8 cellular contexts compared by ENCODE assay signal in the genomic region with DNA sequence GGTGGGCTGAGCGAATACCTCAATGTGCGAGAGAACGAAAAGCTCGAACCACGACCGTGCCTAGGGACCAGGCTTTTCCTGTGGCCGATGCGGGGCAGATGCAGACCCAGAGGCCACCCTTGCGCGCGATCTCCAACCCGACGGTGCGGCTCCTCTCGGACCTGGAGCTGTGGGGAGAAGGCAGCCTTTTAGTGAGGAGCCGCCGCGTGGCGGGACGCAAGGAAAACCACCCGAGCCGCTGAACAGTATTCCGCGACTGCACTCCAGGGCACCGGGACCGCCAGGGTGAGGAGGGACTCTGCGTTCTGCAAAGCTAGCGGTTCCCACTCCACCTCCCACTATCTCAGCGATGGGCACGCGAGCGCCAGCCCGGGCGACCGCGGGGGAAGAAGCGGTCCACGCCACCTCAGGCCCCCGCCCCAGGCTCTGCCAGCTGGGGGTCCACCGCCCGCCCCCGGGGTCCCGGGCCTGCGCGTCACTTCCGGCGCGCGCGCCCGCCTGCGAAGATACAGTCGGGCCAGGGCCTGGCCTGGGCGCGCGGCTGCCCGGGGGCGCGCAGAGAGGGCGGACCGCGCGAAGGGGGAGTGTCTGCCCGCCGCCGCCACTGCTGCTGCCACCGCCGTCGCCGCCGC.
DNase-seq lines count a peak whose midpoint lies in the region; ATAC-seq and TF ChIP-seq lines count a peak whose summit lies in the region.

No MANE protein-coding gene starts in this region.

- H3K9me3 ChIP-seq in HCT116 (ENCODE audit: control insufficient read depth in 1 of 2, insufficient read depth in 1 of 2, low read depth in 1 of 2, low read length in 2 of 2): no peaks in the 10 kb centered on the region
- H3K9me3 ChIP-seq in SU-DHL-6 (ENCODE audit: insufficient read depth, low read length): no peaks in the 10 kb centered on the region
- H3K9me3 ChIP-seq in heart left ventricle: no peaks in the 10 kb centered on the region
- no peaks in the 10 kb centered on the region for H3K9me3 ChIP-seq in upper lobe of right lung

- 0 to 1% (median 1%) methylated on average over 20 to 71 of the region's 71 CpGs for WGBS in heart left ventricle, 4 donors

- H3K79me2 ChIP-seq in HCT116 (ENCODE audit: insufficient read depth, low read length) (peaks cover 55% of the 10 kb centered on the region), SU-DHL-6 (ENCODE audit: insufficient read depth, low read length) (peaks cover 6% of the 10 kb centered on the region; the same call in 1 of the 2 replicates)

- peak overlapping the region; percentile 72 for H3K27ac ChIP-seq in HCT116 (ENCODE audit: low read depth, low read length)
- peak overlapping the region; percentile 46 for H3K27ac ChIP-seq in SU-DHL-6 (ENCODE audit: low read depth, low read length)
- H3K27ac ChIP-seq in heart left ventricle: peak overlapping the region; percentile 9 to 95 (median 88)
- peak overlapping the region; percentile 81 for H3K27ac ChIP-seq in upper lobe of right lung

- peaks cover 0 to 16% of the 10 kb centered on the region in 2 experiments; a peak in 2 of 4 replicates for H3K4me1 ChIP-seq in HCT116 (ENCODE audit: control insufficient read depth in 1 of 2, insufficient read depth in 2 of 2, low read length in 2 of 2)
- H3K4me1 ChIP-seq in heart left ventricle: peaks cover 0 to 17% (median 9%) of the 10 kb centered on the region in 12 donors
- H3K4me1 ChIP-seq in upper lobe of right lung: peaks cover 4% of the 10 kb centered on the region

- peak overlapping the region; percentile 90 for H3K4me3 Mint-ChIP-seq in activated naive CD8-positive, alpha-beta T cell treated with anti-CD3 and anti-CD28 coated beads, Interleukin-2, amount 50 U/mL, for 24 hours

- H3K4me3 ChIP-seq in GM08714 (ENCODE audit: low read length): peak overlapping the region; percentile 74
- peak overlapping the region; percentile 73 to 82 for H3K4me3 ChIP-seq in HCT116 (replicated peaks in 1 of 2; ENCODE audit: low read depth in 1 of 2, low read length in 2 of 2)
- peak overlapping the region; percentile 87 for H3K4me3 ChIP-seq in SU-DHL-6 (ENCODE audit: insufficient read depth, low read length, poor library complexity, severe bottlenecking)
- peak overlapping the region; percentile 73 to 96 (median 86) for H3K4me3 ChIP-seq in heart left ventricle
- peak overlapping the region; percentile 78 for H3K4me3 ChIP-seq in upper lobe of right lung

- CTCF ChIA-PET in HCT116 (lab: Charles Lee): no interaction called here

- no peaks in the 10 kb centered on the region for H3K27me3 Mint-ChIP-seq in activated naive CD8-positive, alpha-beta T cell treated with anti-CD3 and anti-CD28 coated beads, Interleukin-2, amount 50 U/mL, for 24 hours

- ATAC-seq in HCT116: peak; percentile 90
- peak; percentile 95 for ATAC-seq in activated naive CD8-positive, alpha-beta T cell treated with anti-CD3 and anti-CD28 coated beads, Interleukin-2, amount 50 U/mL, for 24 hours
- ATAC-seq in heart left ventricle: peak; percentile 91 to 99 (median 97)
- ATAC-seq in upper lobe of right lung: peak; percentile 98

- H3K9ac ChIP-seq in HCT116 (ENCODE audit: low read length) (peak overlapping the region; percentile 89), SU-DHL-6 (ENCODE audit: low read length) (peak overlapping the region; percentile 88)

- DNase-seq in HCT116 (ENCODE audit: low read depth, low spot score): peak; percentile 38
- peak; percentile 29 for DNase-seq in MV-4-11 (lab: John Stamatoyannopoulos, UW)
- peak; percentile 83 for DNase-seq in activated naive CD8-positive, alpha-beta T cell treated with anti-CD3 and anti-CD28 coated beads, Interleukin-2, amount 50 U/mL, for 24 hours
- peak; percentile 75 to 87 (median 78) for DNase-seq in heart left ventricle
- peak; percentile 92 for DNase-seq in posterior vena cava (ENCODE audit: low spot score)
- DNase-seq in upper lobe of right lung: peak; percentile 81

- TF ChIP-seq RAD21 in HCT116 (IDR thresholded peaks at IDR 0.05; ENCODE audit: low read depth): no peak

- POLR2A ChIA-PET in HCT116 (lab: Charles Lee): no interaction called here

- no peaks in the 10 kb centered on the region for H3K36me3 ChIP-seq in HCT116 (ENCODE audit: control insufficient read depth in 1 of 2, insufficient read depth in 2 of 2, low read length in 2 of 2)
- no peaks in the 10 kb centered on the region for H3K36me3 ChIP-seq in SU-DHL-6 (ENCODE audit: low read length)
- no peaks in the 10 kb centered on the region for H3K36me3 ChIP-seq in heart left ventricle
- no peaks in the 10 kb centered on the region for H3K36me3 ChIP-seq in upper lobe of right lung

- H2AFZ ChIP-seq in HCT116 (ENCODE audit: low read depth, low read length, poor library complexity, severe bottlenecking) (no peak overlapping the region), SU-DHL-6 (ENCODE audit: low read depth, low read length, severe bottlenecking) (peak overlapping the region; percentile 94)

- H3K27me3 ChIP-seq in HCT116 (ENCODE audit: insufficient read depth, low read length) (no peaks in the 10 kb centered on the region), SU-DHL-6 (ENCODE audit: low read length) (no peaks in the 10 kb centered on the region), heart left ventricle (no peaks in the 10 kb centered on the region), upper lobe of right lung (no peaks in the 10 kb centered on the region)

- 0 out of 6 replicates have a peak, but pooled peaks of 1 of the 3 experiments have one; percentile 3 for TF ChIP-seq CTCF in HCT116 (IDR thresholded peaks at IDR 0.05 in 2 of 3, conservative IDR thresholded peaks at IDR 0.05 in 1 of 3; ENCODE audit: borderline replicate concordance in 1 of 3, insufficient read depth in 1 of 3, low read depth in 2 of 3, low read length in 2 of 3)
- TF ChIP-seq CTCF in SU-DHL-6 (IDR thresholded peaks at IDR 0.05; ENCODE audit: insufficient read depth, low read length, poor library complexity, severe bottlenecking): no peak
- peak in 3 of 12 donors; percentile 6 to 23 (median 11) for TF ChIP-seq CTCF in heart left ventricle (IDR thresholded peaks at IDR 0.05)
- TF ChIP-seq CTCF in upper lobe of right lung (IDR thresholded peaks at IDR 0.05): peak; percentile 10

- H3K4me1 Mint-ChIP-seq in activated naive CD8-positive, alpha-beta T cell treated with anti-CD3 and anti-CD28 coated beads, Interleukin-2, amount 50 U/mL, for 24 hours: peaks cover 23% of the 10 kb centered on the region

- no peaks in the 10 kb centered on the region for H3K36me3 Mint-ChIP-seq in activated naive CD8-positive, alpha-beta T cell treated with anti-CD3 and anti-CD28 coated beads, Interleukin-2, amount 50 U/mL, for 24 hours (ENCODE audit: low read depth)

- intact Hi-C loops in HCT116 (cut with micrococcal nuclease): no loop called here
- intact Hi-C loops in heart left ventricle (cut with DNase I): loop anchor here in 1 of 10 donors (5.0 kb wide), 2 partner anchors 80 to 355 kb away; a partner anchor contains a TSS
- intact Hi-C loops in posterior vena cava (cut with DNase I): no loop called here
- intact Hi-C loops in upper lobe of right lung (cut with DNase I): no loop called here

- TF ChIP-seq POLR2A in HCT116 (IDR thresholded peaks at IDR 0.05; ENCODE audit: borderline replicate concordance, extremely low read depth, insufficient read depth, insufficient read length) (peak; percentile 31), heart left ventricle (IDR thresholded peaks at IDR 0.05) (no peak)

- H3K4me2 ChIP-seq in HCT116 (ENCODE audit: low read length): peak overlapping the region; percentile 89
- H3K4me2 ChIP-seq in SU-DHL-6 (ENCODE audit: low read depth, low read length, poor library complexity, severe bottlenecking): peak overlapping the region; percentile 83

- H3K27ac Mint-ChIP-seq in activated naive CD8-positive, alpha-beta T cell treated with anti-CD3 and anti-CD28 coated beads, Interleukin-2, amount 50 U/mL, for 24 hours: peak overlapping the region; percentile 88

- no peaks in the 10 kb centered on the region for H3K9me3 Mint-ChIP-seq in activated naive CD8-positive, alpha-beta T cell treated with anti-CD3 and anti-CD28 coated beads, Interleukin-2, amount 50 U/mL, for 24 hours

- BruUV-seq in HCT116 (replicated peaks; lab: Mats Ljungman, UMichigan): TSS peak; percentile 77

- H3F3A ChIP-seq in SU-DHL-6 (ENCODE audit: insufficient read depth): peaks cover 17% of the 10 kb centered on the region

- RAD21 ChIA-PET in HCT116 (lab: Charles Lee; ENCODE audit: low non-redundant PET in 1 of 2, low total read pairs in 2 of 2, uncharacterized antibody in 2 of 2, unreplicated experiment in 2 of 2): no interaction called here

- no peaks in the 10 kb centered on the region for H4K20me1 ChIP-seq in HCT116 (ENCODE audit: insufficient read depth)
- no peaks in the 10 kb centered on the region for H4K20me1 ChIP-seq in SU-DHL-6 (ENCODE audit: low read depth, low read length)

- H3K9me2 ChIP-seq in HCT116 (ENCODE audit: insufficient read depth): no peaks in the 10 kb centered on the region
- H3K9me2 ChIP-seq in SU-DHL-6 (replicated peaks; ENCODE audit: insufficient read depth, low read length): no peaks in the 10 kb centered on the region

TF ChIP-seq in HCT116, 20 proteins besides CTCF, POLR2A, EP300 and RAD21 (continues in another document):
- TF ChIP-seq SIN3A (IDR thresholded peaks at IDR 0.05; ENCODE audit: low read depth): peak; percentile 61
- TF ChIP-seq SRF (IDR thresholded peaks at IDR 0.05; ENCODE audit: low read depth): no peak
- TF ChIP-seq JUND (IDR thresholded peaks at IDR 0.05): no peak
- peak; percentile 26 for TF ChIP-seq YY1 (IDR thresholded peaks at IDR 0.05; ENCODE audit: extremely low read depth, insufficient replicate concordance, low read depth, low read length)
- TF ChIP-seq, protein P1, sequence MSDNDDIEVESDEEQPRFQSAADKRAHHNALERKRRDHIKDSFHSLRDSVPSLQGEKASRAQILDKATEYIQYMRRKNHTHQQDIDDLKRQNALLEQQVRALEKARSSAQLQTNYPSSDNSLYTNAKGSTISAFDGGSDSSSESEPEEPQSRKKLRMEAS (IDR thresholded peaks at IDR 0.05): peak; percentile 74
- no peak for TF ChIP-seq EZH2phosphoT487 (IDR thresholded peaks at IDR 0.05; ENCODE audit: borderline replicate concordance)
- TF ChIP-seq ELF1 (IDR thresholded peaks at IDR 0.05; ENCODE audit: borderline replicate concordance, low read depth): no peak
- TF ChIP-seq EGR1 (IDR thresholded peaks at IDR 0.05; ENCODE audit: low read depth): no peak; the same call in none of the 2 replicates
- no peak for TF ChIP-seq TCF7L2 (IDR thresholded peaks at IDR 0.05; ENCODE audit: borderline replicate concordance, extremely low read depth, insufficient read depth, insufficient read length)
- no peak for TF ChIP-seq FOSL1 (IDR thresholded peaks at IDR 0.05; ENCODE audit: low read depth)
- no peak for TF ChIP-seq SP1 (IDR thresholded peaks at IDR 0.05; ENCODE audit: low read depth)
- no peak for TF ChIP-seq ZNF274 (IDR thresholded peaks at IDR 0.05; ENCODE audit: low read depth, low read length)

Comparison
In these comparisons a context has a peak if more than half of its experiments do, and no peak if none do; other contexts are left out.
1. Peak in every context shown above with its lines: DNase-seq, ATAC-seq, H3K4me3 ChIP-seq and H3K27ac ChIP-seq.
2. DNase-seq: peak in every context shown above with its lines; median percentile 92 in posterior vena cava; 83 in activated naive CD8-positive, alpha-beta T cell treated with anti-CD3 and anti-CD28 coated beads, Interleukin-2, amount 50 U/mL, for 24 hours; 81 in upper lobe of right lung; 78 in heart left ventricle; 38 in HCT116; 29 in MV-4-11.